Comparison of ENCODE assay signal across 17 cellular contexts in genomic region chr16:49467540-49468372, GRCh38.
"Had no signal": no experiment of that assay in that cellular context is flagged by ENCODE, and none has a peak within 500 bp of the region (broad histone marks: within the 10 kb centered on the region; RNA-seq: fewer than 3 reads in every experiment).

No MANE protein-coding gene starts in this region.

- H3K27ac Mint-ChIP-seq: activated CD4-positive, alpha-beta T cell treated with anti-CD3 and anti-CD28 coated beads for 36 hours; activated CD8-positive, alpha-beta T cell treated with anti-CD3 and anti-CD28 coated beads, Interleukin-2, amount 10 ng/mL, durations not matched to agents 7 days and 5 days; activated naive CD8-positive, alpha-beta T cell treated with anti-CD3 and anti-CD28 coated beads, Interleukin-2, amount 50 U/mL, for 24 hours; mesothelial cell of epicardium; neural progenitor cell; stimulated activated memory B cell treated with anti-CD40 and anti-IgM and Interleukin-4, amounts not matched to agents 10 μg/mL and 1 μg/mL and 100 μg/mL, for 72 hours; T-cell had no signal

- H3K4me3 ChIP-seq: ascending aorta, heart left ventricle, left lung, neural progenitor cell, pancreas, SK-N-MC, transverse colon had no signal

- H3K27me3 Mint-ChIP-seq: activated CD4-positive, alpha-beta T cell treated with anti-CD3 and anti-CD28 coated beads for 36 hours; activated naive CD8-positive, alpha-beta T cell treated with anti-CD3 and anti-CD28 coated beads, Interleukin-2, amount 50 U/mL, for 24 hours; stimulated activated memory B cell treated with anti-CD40 and anti-IgM and Interleukin-4, amounts not matched to agents 10 μg/mL and 1 μg/mL and 100 μg/mL, for 72 hours; T-cell had no signal

- H3K27ac ChIP-seq: ascending aorta, heart left ventricle, left lung, neural progenitor cell, pancreas, SK-N-MC, transverse colon had no signal

- H3K9me3 Mint-ChIP-seq: activated naive CD8-positive, alpha-beta T cell treated with anti-CD3 and anti-CD28 coated beads, Interleukin-2, amount 50 U/mL, for 24 hours; mesothelial cell of epicardium; stimulated activated memory B cell treated with anti-CD40 and anti-IgM and Interleukin-4, amounts not matched to agents 10 μg/mL and 1 μg/mL and 100 μg/mL, for 72 hours; T-cell had no signal

- H3K9me3 ChIP-seq: ascending aorta, heart left ventricle, left lung, pancreas, transverse colon had no signal

- H3K4me1 ChIP-seq: ascending aorta, heart left ventricle, left lung, pancreas, transverse colon had no signal

- ATAC-seq: activated CD4-positive, alpha-beta T cell treated with anti-CD3 and anti-CD28 coated beads for 36 hours; activated CD8-positive, alpha-beta T cell treated with anti-CD3 and anti-CD28 coated beads, Interleukin-2, amount 10 ng/mL, durations not matched to agents 7 days and 5 days; activated naive CD8-positive, alpha-beta T cell treated with anti-CD3 and anti-CD28 coated beads, Interleukin-2, amount 50 U/mL, for 24 hours; heart left ventricle; left lung; pancreas; stimulated activated memory B cell treated with anti-CD40 and anti-IgM and Interleukin-4, amounts not matched to agents 10 μg/mL and 1 μg/mL and 100 μg/mL, for 72 hours; T-cell had no signal

- H3K4me3 Mint-ChIP-seq: activated CD4-positive, alpha-beta T cell treated with anti-CD3 and anti-CD28 coated beads for 36 hours; activated CD8-positive, alpha-beta T cell treated with anti-CD3 and anti-CD28 coated beads, Interleukin-2, amount 10 ng/mL, durations not matched to agents 7 days and 5 days; activated naive CD8-positive, alpha-beta T cell treated with anti-CD3 and anti-CD28 coated beads, Interleukin-2, amount 50 U/mL, for 24 hours; mesothelial cell of epicardium; neural progenitor cell; stimulated activated memory B cell treated with anti-CD40 and anti-IgM and Interleukin-4, amounts not matched to agents 10 μg/mL and 1 μg/mL and 100 μg/mL, for 72 hours; T-cell had no signal

- H3K9ac ChIP-seq: neural progenitor cell had no signal

- H3K27me3 ChIP-seq: ascending aorta, pancreas had no signal

- H3K36me3 Mint-ChIP-seq: mesothelial cell of epicardium; neural progenitor cell; stimulated activated memory B cell treated with anti-CD40 and anti-IgM and Interleukin-4, amounts not matched to agents 10 μg/mL and 1 μg/mL and 100 μg/mL, for 72 hours; T-cell had no signal

- H3K36me3 ChIP-seq: ascending aorta, heart left ventricle, left lung, neural progenitor cell, pancreas, transverse colon had no signal

- DNase-seq: activated CD4-positive, alpha-beta T cell treated with anti-CD3 and anti-CD28 coated beads for 36 hours; activated CD8-positive, alpha-beta T cell treated with anti-CD3 and anti-CD28 coated beads, Interleukin-2, amount 10 ng/mL, durations not matched to agents 7 days and 5 days; activated naive CD8-positive, alpha-beta T cell treated with anti-CD3 and anti-CD28 coated beads, Interleukin-2, amount 50 U/mL, for 24 hours; foreskin melanocyte; pancreas; retina; small intestine; T1000; transverse colon had no signal
